11 cellular contexts compared by ENCODE assay signal in genomic region chr21:42845296-42845965, GRCh38. TPM values are rescaled to one million over a fixed set of nuclear protein-coding genes. Genes with fewer than 3 reads are reported as not detected.
A peak's percentile ranks its signal among the peaks of the same experiment; 100 is the strongest.
DNase-seq lines count a peak whose midpoint lies in the region; TF ChIP-seq lines count a peak whose summit lies in the region.
"Had no signal": no experiment of that assay in that cellular context is flagged by ENCODE, and none has a peak within 500 bp of the region (broad histone marks: within the 10 kb centered on the region; RNA-seq: fewer than 3 reads in every experiment).

No MANE protein-coding gene starts in this region.

- H3K9me3 Mint-ChIP-seq in mesothelial cell of epicardium, result no peaks in the 10 kb centered on the region
- H3K9me3 Mint-ChIP-seq: neural crest cell, T-cell had no signal

- H3K27ac ChIP-seq in GM23248, result no peak overlapping the region

- DNase-seq in G401 (ENCODE audit: low spot score), result peak; percentile 12
- DNase-seq in activated CD8-positive, alpha-beta memory T cell treated with anti-CD3 and anti-CD28 coated beads, Interleukin-2, amount 50 U/mL, for 4 hours, result peak; percentile 8
- peak; percentile 78 for DNase-seq in cardiac septum (ENCODE audit: low spot score)
- peak; percentile 68 for DNase-seq in posterior vena cava (ENCODE audit: low spot score)
- no peak for DNase-seq in NK-92 (lab: John Stamatoyannopoulos, UW; ENCODE audit: unreplicated experiment)
- DNase-seq in activated gamma-delta T cell (lab: John Stamatoyannopoulos, UW), result no peak
- no peak for DNase-seq in GM23248
- DNase-seq in mesothelial cell of epicardium (ENCODE audit: low spot score in 2 of 2, unreplicated experiment in 2 of 2), result no peak

- WGBS in GM23248 (ENCODE audit: low coverage in 1 of 2, low lambda C conversion rate in 2 of 2, missing lambda C conversion rate in 2 of 2), 2 experiments, result 87 to 89% methylated on average over 20 to 21 of the region's 21 CpGs

- H3F3A ChIP-seq in GM23248 (ENCODE audit: insufficient read depth), result no peaks in the 10 kb centered on the region

- H3K4me3 ChIP-seq in GM23248, result no peak overlapping the region

- H3K79me2 ChIP-seq in GM23248 (ENCODE audit: insufficient read depth), result peaks cover 33% of the 10 kb centered on the region

- H3K4me3 Mint-ChIP-seq in mesothelial cell of epicardium, result no peak overlapping the region
- H3K4me3 Mint-ChIP-seq: neural crest cell, T-cell had no signal

- H4K20me1 ChIP-seq in GM23248 (ENCODE audit: insufficient read depth), result no peaks in the 10 kb centered on the region

- TF ChIP-seq CTCF in mesothelial cell of epicardium (IDR thresholded peaks at IDR 0.05; ENCODE audit: unreplicated experiment), result no peak

- H3K4me2 ChIP-seq in GM23248 (ENCODE audit: unreplicated experiment), result no peak overlapping the region

- in situ Hi-C loops in G401 (cut with HindIII; ENCODE audit: low sequenced_read_pairs) (no loop called here), GM23248 (cut with MboI) (no loop called here)

- no peak overlapping the region for H3K9ac ChIP-seq in GM23248

- H3K9me3 ChIP-seq in GM23248 (ENCODE audit: low read depth), result no peaks in the 10 kb centered on the region
- H3K9me3 ChIP-seq: Caco-2 had no signal

- intact Hi-C loops in cardiac septum (cut with DNase I), result no loop called here
- intact Hi-C loops in posterior vena cava (cut with DNase I), result no loop called here

- H3K27me3 Mint-ChIP-seq in mesothelial cell of epicardium (ENCODE audit: low read depth), result no peaks in the 10 kb centered on the region
- H3K27me3 Mint-ChIP-seq: T-cell had no signal

- H3K27ac Mint-ChIP-seq in mesothelial cell of epicardium, result no peak overlapping the region
- H3K27ac Mint-ChIP-seq: T-cell had no signal

- no peaks in the 10 kb centered on the region for H3K9me2 ChIP-seq in GM23248 (ENCODE audit: insufficient read depth)

- peaks cover 8% of the 10 kb centered on the region; the same call in 1 of the 2 replicates for H3K36me3 ChIP-seq in GM23248 (ENCODE audit: low read depth)

- H3K4me1 ChIP-seq in GM23248 (ENCODE audit: insufficient read depth), result no peaks in the 10 kb centered on the region
- H3K4me1 ChIP-seq: Caco-2 had no signal

- no peaks in the 10 kb centered on the region for H3K27me3 ChIP-seq in GM23248 (replicated peaks; ENCODE audit: insufficient read depth)

- H3K36me3 Mint-ChIP-seq in mesothelial cell of epicardium, result peaks cover 41% of the 10 kb centered on the region

- H3K4me1 Mint-ChIP-seq in mesothelial cell of epicardium, result no peaks in the 10 kb centered on the region

- no peak overlapping the region for H2AFZ ChIP-seq in GM23248

RNA-seq across cellular contexts. Expression of gene WDR4, which starts 33.9 kb away (rescaled TPM):
- total RNA-seq in G401 (2014; rRNA removed; shearing (Covaris generic)), result 29.8 and 35.4 TPM in 2 replicates
- total RNA-seq in cardiac septum (8.6 TPM), posterior vena cava (10 to 100 TPM; 12.1 to 13.4 TPM), mesothelial cell of epicardium (19.9 to 21.7 TPM (median 19.9 TPM) in 3 replicates)
- 8.6 and 13.5 TPM in 2 replicates for total RNA-seq in GM23248 (2014; rRNA removed; shearing (Covaris generic))
- polyA plus RNA-seq in GM23248 (2016; fragmentation: Nextera tagmentation; extraction: Ambion mirVana), result 11.9 and 12.5 TPM in 2 replicates

RNA-seq across cellular contexts. Expression of gene NDUFV3, which starts 47.7 kb away (rescaled TPM):
- 45.5 and 47.9 TPM in 2 replicates for total RNA-seq in G401 (2014; rRNA removed; shearing (Covaris generic))
- 46.7 TPM for total RNA-seq in cardiac septum
- 10 to 100 TPM; 26.1 to 39.0 TPM for total RNA-seq in posterior vena cava
- 44.9 and 56.8 TPM in 2 replicates for total RNA-seq in GM23248 (2014; rRNA removed; shearing (Covaris generic))
- polyA plus RNA-seq in GM23248 (2016; fragmentation: Nextera tagmentation; extraction: Ambion mirVana), result 46.8 and 49.2 TPM in 2 replicates
- 34.1 to 36.7 TPM (median 34.4 TPM) in 3 replicates for total RNA-seq in mesothelial cell of epicardium

Comparison
In these comparisons a context has a peak if more than half of its experiments do, and no peak if none do; other contexts are left out.
1. DNase-seq: peak in G401 (single experiment), activated CD8-positive, alpha-beta memory T cell treated with anti-CD3 and anti-CD28 coated beads, Interleukin-2, amount 50 U/mL, for 4 hours (single experiment), cardiac septum (single experiment) and posterior vena cava (single experiment); none in NK-92 (single experiment), activated gamma-delta T cell (single experiment), GM23248 (single experiment) and mesothelial cell of epicardium (0 of 2).